20 cellular contexts compared by ENCODE assay signal in genomic region chr3:122987726-122988319, GRCh38. TPM values are rescaled to one million over a fixed set of nuclear protein-coding genes. Genes with fewer than 3 reads are reported as not detected.
DNase-seq lines count a peak whose midpoint lies in the region; TF ChIP-seq lines count a peak whose summit lies in the region.
"Had no signal": no experiment of that assay in that cellular context is flagged by ENCODE, and none has a peak within 500 bp of the region (broad histone marks: within the 10 kb centered on the region; RNA-seq: fewer than 3 reads in every experiment).

No MANE protein-coding gene starts in this region.

- H3K4me3 ChIP-seq in WERI-Rb-1 (ENCODE audit: low read depth, low read length), result no peak overlapping the region
- H3K4me3 ChIP-seq in neuronal stem cell (ENCODE audit: low read length in 2 of 2), result no peak overlapping the region
- H3K4me3 ChIP-seq: Peyer's patch had no signal

- no peak overlapping the region for H3K4ac ChIP-seq in neuronal stem cell (ENCODE audit: low read length)

- H2BK15ac ChIP-seq in neuronal stem cell (ENCODE audit: low read length), result no peak overlapping the region

- H2BK5ac ChIP-seq in neuronal stem cell (ENCODE audit: low read length), result no peak overlapping the region

- peak overlapping the region; percentile 55 for H3K4me3 Mint-ChIP-seq in glutamatergic neuron (ENCODE audit: unreplicated experiment)
- H3K4me3 Mint-ChIP-seq: T-helper 1 cell treated with Interleukin-12 subunit alpha and Interleukin-12 subunit beta and Interleukin-4 antibody, amounts not matched to agents 30 μg/mL and 1 μg/mL, for 36 hours had no signal

- no peaks in the 10 kb centered on the region for H3K27me3 ChIP-seq in WERI-Rb-1 (ENCODE audit: insufficient read depth, low read depth, severe bottlenecking)
- no peaks in the 10 kb centered on the region for H3K27me3 ChIP-seq in neuronal stem cell (ENCODE audit: control insufficient read depth in 3 of 3, insufficient read depth in 3 of 3, low read depth in 1 of 3, low read length in 3 of 3)
- H3K27me3 ChIP-seq: Peyer's patch had no signal

- H2AK5ac ChIP-seq in neuronal stem cell (ENCODE audit: low read depth, low read length), result peak overlapping the region; percentile 16

- no peak overlapping the region for H3K14ac ChIP-seq in neuronal stem cell (ENCODE audit: low read length)

- H3K9me3 ChIP-seq in WERI-Rb-1 (ENCODE audit: severe bottlenecking) (no peaks in the 10 kb centered on the region), neuronal stem cell (replicated peaks in 1 of 2; ENCODE audit: control insufficient read depth in 2 of 2, insufficient read depth in 1 of 2, low read depth in 1 of 2, low read length in 2 of 2) (peaks cover 0 to 2% of the 10 kb centered on the region in 2 donors)
- H3K9me3 ChIP-seq: Peyer's patch, SK-N-SH had no signal

- no peak overlapping the region for H4K91ac ChIP-seq in neuronal stem cell (ENCODE audit: low read depth, low read length, poor library complexity)

- TF ChIP-seq CTCF in WERI-Rb-1 (IDR thresholded peaks at IDR 0.05; ENCODE audit: low read depth, low read length), result no peak
- TF ChIP-seq CTCF in glutamatergic neuron (IDR thresholded peaks at IDR 0.05; ENCODE audit: partially characterized antibody, unreplicated experiment), result no peak

- no peaks in the 10 kb centered on the region for H3K36me3 Mint-ChIP-seq in glutamatergic neuron (ENCODE audit: unreplicated experiment)

- no peak overlapping the region for H3K9ac ChIP-seq in neuronal stem cell (ENCODE audit: low read depth, low read length, poor library complexity)
- H3K9ac ChIP-seq: SK-N-SH had no signal

- no peak overlapping the region for H2BK12ac ChIP-seq in neuronal stem cell (ENCODE audit: low read length)

- H3K9me3 Mint-ChIP-seq in glutamatergic neuron (ENCODE audit: unreplicated experiment), result peaks cover 30% of the 10 kb centered on the region
- H3K9me3 Mint-ChIP-seq: T-helper 1 cell treated with Interleukin-12 subunit alpha and Interleukin-12 subunit beta and Interleukin-4 antibody, amounts not matched to agents 30 μg/mL and 1 μg/mL, for 36 hours had no signal

- H3K27ac Mint-ChIP-seq in glutamatergic neuron (ENCODE audit: unreplicated experiment), result peak overlapping the region; percentile 71
- H3K27ac Mint-ChIP-seq: T-helper 1 cell treated with Interleukin-12 subunit alpha and Interleukin-12 subunit beta and Interleukin-4 antibody, amounts not matched to agents 30 μg/mL and 1 μg/mL, for 36 hours had no signal

- DNase-seq in DMS79 treated with DMSO at 0.1 percent for 48 hours (lab: John Stamatoyannopoulos, UW) (peak; percentile 54), DMS79 (lab: John Stamatoyannopoulos, UW) (no peak), WERI-Rb-1 (no peak), glutamatergic neuron (no peak), neuronal stem cell (ENCODE audit: low spot score) (no peak), NCI-H1105 treated with DMSO at 0.1 percent for 48 hours (lab: John Stamatoyannopoulos, UW) (no peak), NCI-H2227 treated with DMSO at 0.1 percent for 48 hours (lab: John Stamatoyannopoulos, UW) (no peak), C1 segment of cervical spinal cord (lab: John Stamatoyannopoulos, UW) (no peak)
- DNase-seq: EL, Kasumi-1, MM.1S, NCI-H1930, NCI-H2171, NCI-H510A, Peyer's patch, SHP77 had no signal

- no peak overlapping the region for H3K23ac ChIP-seq in neuronal stem cell (ENCODE audit: low read depth, low read length, poor library complexity)

- no peak overlapping the region for H2BK120ac ChIP-seq in neuronal stem cell (ENCODE audit: low read depth, low read length)

- no peak overlapping the region for H2AFZ ChIP-seq in neuronal stem cell (ENCODE audit: low read length)

- H3K18ac ChIP-seq in neuronal stem cell (ENCODE audit: low read length), result no peak overlapping the region

- no peaks in the 10 kb centered on the region for H3K36me3 ChIP-seq in WERI-Rb-1
- peaks cover 0 to 68% of the 10 kb centered on the region in 2 donors for H3K36me3 ChIP-seq in neuronal stem cell (replicated peaks in 1 of 2; ENCODE audit: control insufficient read depth in 2 of 2, insufficient read depth in 2 of 2, low read length in 2 of 2)
- H3K36me3 ChIP-seq: Peyer's patch had no signal

- peaks cover 45 to 65% of the 10 kb centered on the region in 2 donors for H3K4me1 ChIP-seq in neuronal stem cell (ENCODE audit: control insufficient read depth in 2 of 2, insufficient read depth in 1 of 2, low read depth in 1 of 2, low read length in 2 of 2)
- H3K4me1 ChIP-seq: Peyer's patch had no signal

- H3K79me1 ChIP-seq in neuronal stem cell (ENCODE audit: low read depth, low read length), result no peaks in the 10 kb centered on the region

- H3K4me1 Mint-ChIP-seq in glutamatergic neuron (ENCODE audit: low read depth, unreplicated experiment), result peaks cover 74% of the 10 kb centered on the region

- H4K8ac ChIP-seq in neuronal stem cell (ENCODE audit: low read depth, low read length), result no peak overlapping the region

- WGBS in neuronal stem cell (ENCODE audit: extremely low coverage in 2 of 2, insufficient read length in 2 of 2, insufficient replicate concordance in 1 of 2), 2 donors, result no CpG with 5 or more reads among the region's 3 CpGs

- H3K27me3 Mint-ChIP-seq in glutamatergic neuron (ENCODE audit: unreplicated experiment), result peaks cover 24% of the 10 kb centered on the region

- H3K4me2 ChIP-seq in neuronal stem cell (ENCODE audit: insufficient read depth, low read length, poor library complexity, severe bottlenecking), result no peak overlapping the region
- H3K4me2 ChIP-seq: SK-N-SH had no signal

- H3K27ac ChIP-seq in WERI-Rb-1 (peak overlapping the region; percentile 57; the same call in 1 of the 2 replicates), neuronal stem cell (replicated peaks; ENCODE audit: low read length) (peak overlapping the region; percentile 45)
- H3K27ac ChIP-seq: 22Rv1, C4-2B, Peyer's patch had no signal

RNA-seq across cellular contexts. Expression of gene SEMA5B, which starts 39.7 kb away (rescaled TPM):
- 61.1 TPM for total RNA-seq in glutamatergic neuron (ENCODE audit: unreplicated experiment)
- 19.4 TPM for polyA plus RNA-seq in neuronal stem cell (2013, experiment 1 of 2)
- polyA plus RNA-seq in neuronal stem cell (2013, experiment 2 of 2), result 18.9 TPM
